7 cellular contexts compared by ENCODE assay signal in the genomic region with DNA sequence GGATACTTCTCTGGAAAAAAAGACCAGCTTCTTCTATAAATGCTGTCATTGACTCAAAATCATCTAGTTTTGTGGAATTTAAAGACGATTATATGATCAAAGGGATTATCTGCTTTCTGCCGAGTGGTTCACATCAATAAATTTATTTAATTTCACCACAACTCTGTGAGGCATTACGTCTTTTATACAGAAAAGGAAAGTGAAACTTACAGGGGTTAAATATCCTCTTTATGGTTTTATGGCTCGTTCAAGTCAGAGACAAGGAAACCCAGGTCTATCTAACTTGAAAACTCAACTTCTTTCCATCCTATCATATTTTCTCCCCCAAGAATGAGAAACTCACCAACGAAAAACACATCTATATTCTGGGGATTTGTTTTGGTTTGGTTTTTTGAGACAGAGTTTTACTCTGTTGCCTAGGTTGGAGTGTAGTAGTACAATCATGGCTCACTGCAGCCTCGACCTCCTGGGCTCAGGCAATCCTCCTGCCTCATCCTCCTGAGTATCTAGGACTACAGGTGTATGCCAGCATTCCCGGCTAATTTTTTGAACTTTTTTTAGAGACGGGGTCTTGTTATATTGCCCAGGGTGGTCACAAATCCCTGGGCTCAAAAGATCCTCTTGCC.
A peak's percentile ranks its signal among the peaks of the same experiment; 100 is the strongest.
DNase-seq lines count a peak whose midpoint lies in the region; ATAC-seq, FAIRE-seq and TF ChIP-seq lines count a peak whose summit lies in the region.

No MANE protein-coding gene starts in this region.

- no peak for DNase-seq in H54 (ENCODE audit: insufficient read length, low spot score)
- peak; percentile 38 for DNase-seq in NAMALWA (ENCODE audit: low spot score)
- DNase-seq in fibroblast of lung (ENCODE audit: low read depth in 2 of 2) = no peak
- DNase-seq in NCI-H128 (lab: John Stamatoyannopoulos, UW; ENCODE audit: unreplicated experiment) = no peak
- DNase-seq in NCI-H1694 treated with DMSO at 0.1 percent for 48 hours (lab: John Stamatoyannopoulos, UW) = no peak

- TF ChIP-seq POLR2A in H54 (IDR thresholded peaks at IDR 0.05; ENCODE audit: low read depth, low read length) = no peak

- H3K9ac ChIP-seq in fibroblast of lung (ENCODE audit: insufficient read depth, low read length) = no peak overlapping the region

- no peak for TF ChIP-seq CTCF in fibroblast of lung (conservative IDR thresholded peaks at IDR 0.05 in 1 of 2, IDR thresholded peaks at IDR 0.05 in 1 of 2; ENCODE audit: low read depth in 1 of 2, low read length in 2 of 2)

- H3K27ac ChIP-seq in fibroblast of lung (ENCODE audit: insufficient read depth, low read length) (no peak overlapping the region), urinary bladder (ENCODE audit: low read depth) (no peak overlapping the region)

- no peaks in the 10 kb centered on the region for H3K27me3 ChIP-seq in fibroblast of lung (ENCODE audit: control insufficient read depth, insufficient read depth, low read length)

- no peaks in the 10 kb centered on the region for H4K20me1 ChIP-seq in fibroblast of lung (ENCODE audit: control insufficient read depth, extremely low read depth, insufficient read depth, low read length)

- H3K4me2 ChIP-seq in fibroblast of lung (ENCODE audit: extremely low read depth, insufficient read depth, low read length) = peak overlapping the region; percentile 48

- peak; percentile 90 for ATAC-seq in GM18519 (IDR thresholded peaks at IDR 0.05; ENCODE audit: low FRiP score, unreplicated experiment)

- H2AFZ ChIP-seq in fibroblast of lung (ENCODE audit: low read length) = peak overlapping the region; percentile 45

- H3K36me3 ChIP-seq in fibroblast of lung (ENCODE audit: control insufficient read depth, insufficient read depth, low read length) (no peaks in the 10 kb centered on the region), urinary bladder (ENCODE audit: insufficient read depth) (no peaks in the 10 kb centered on the region)

- H3K79me2 ChIP-seq in fibroblast of lung (ENCODE audit: control insufficient read depth, insufficient read depth, low read length) = no peaks in the 10 kb centered on the region

- peak; percentile 41 for FAIRE-seq in H54 (lab: Jason Lieb, UNC)

- 54% methylated on average over 8 of the region's 8 CpGs for WGBS in urinary bladder

- H3K9me3 ChIP-seq in fibroblast of lung (ENCODE audit: control insufficient read depth, insufficient read depth, low read depth, low read length) = no peaks in the 10 kb centered on the region

- H3K4me3 ChIP-seq in fibroblast of lung (replicated peaks in 1 of 4; ENCODE audit: control extremely low read depth in 1 of 4, insufficient read depth in 1 of 4, low read depth in 3 of 4, low read length in 4 of 4) = peak overlapping the region in 3 of 4 experiments; percentile 27 to 41 (median 36)
- H3K4me3 ChIP-seq in urinary bladder (ENCODE audit: low read depth, low read length) = peak overlapping the region; percentile 33

- H3K4me1 ChIP-seq in fibroblast of lung (ENCODE audit: control insufficient read depth, extremely low read depth, insufficient read depth, low read length) = no peaks in the 10 kb centered on the region
- H3K4me1 ChIP-seq in urinary bladder (ENCODE audit: insufficient read depth) = no peaks in the 10 kb centered on the region
